ENCODE assay signal across 19 cellular contexts in genomic region chr2:54473876-54474275, GRCh38. TPM values are rescaled to one million over a fixed set of nuclear protein-coding genes. Genes with fewer than 3 reads are reported as not detected.
DNase-seq lines count a peak whose midpoint lies in the region; ATAC-seq and TF ChIP-seq lines count a peak whose summit lies in the region.
"Had no signal": no experiment of that assay in that cellular context is flagged by ENCODE, and none has a peak within 500 bp of the region (broad histone marks: within the 10 kb centered on the region; RNA-seq: fewer than 3 reads in every experiment).

No MANE protein-coding gene starts in this region.

- no peak for TF ChIP-seq POLR2A in IMR-90 (IDR thresholded peaks at IDR 0.05; ENCODE audit: low read depth, low read length)

- peaks cover 32% of the 10 kb centered on the region for H3K9me1 ChIP-seq in IMR-90 (ENCODE audit: insufficient read depth, low read length)

- no peak for ATAC-seq in IMR-90 (ENCODE audit: low read depth)
- ATAC-seq: GM12878, GM23338, HCT116, K562 had no signal

- no peak overlapping the region for H3K56ac ChIP-seq in IMR-90 (ENCODE audit: extremely low read depth, insufficient read depth, low read length)

- no peak overlapping the region for H2BK120ac ChIP-seq in IMR-90 (ENCODE audit: low read depth, low read length)

- no peak overlapping the region for H3K27ac ChIP-seq in IMR-90 (ENCODE audit: insufficient read depth, low read length)
- H3K27ac ChIP-seq in SJCRH30: peak overlapping the region; percentile 11; the same call in 1 of the 2 replicates
- peak overlapping the region; percentile 64 for H3K27ac ChIP-seq in smooth muscle cell (ENCODE audit: low read depth)
- H3K27ac ChIP-seq: BLaER1 treated with 17β-estradiol and CSF1 and Interleukin-3, amounts not matched to agents 10 nM and 100 nM had no signal

- no peak overlapping the region for H3K4me2 ChIP-seq in IMR-90 (ENCODE audit: low read depth, low read length)
- H3K4me2 ChIP-seq in smooth muscle cell: peak overlapping the region; percentile 41
- H3K4me2 ChIP-seq: BLaER1 treated with 17β-estradiol and CSF1 and Interleukin-3, amounts not matched to agents 10 nM and 100 nM; GM23338 had no signal

- in situ Hi-C loops in IMR-90 (cut with MboI; ENCODE audit: low sequenced_read_pairs): no loop called here

- H3K36me3 ChIP-seq in IMR-90 (ENCODE audit: control insufficient read depth, insufficient read depth, low read length): no peaks in the 10 kb centered on the region
- H3K36me3 ChIP-seq in SJCRH30: peaks cover 8% of the 10 kb centered on the region; the same call in 1 of the 2 replicates
- no peaks in the 10 kb centered on the region for H3K36me3 ChIP-seq in smooth muscle cell (ENCODE audit: low read depth)
- H3K36me3 ChIP-seq: BLaER1 treated with 17β-estradiol and CSF1 and Interleukin-3, amounts not matched to agents 10 nM and 100 nM had no signal

- no peak overlapping the region for H4K8ac ChIP-seq in IMR-90 (ENCODE audit: low read depth in 2 of 2, low read length in 2 of 2)

- H3K23ac ChIP-seq in IMR-90 (ENCODE audit: low read depth, low read length): no peak overlapping the region

- peaks cover 26% of the 10 kb centered on the region for H3F3A ChIP-seq in smooth muscle cell (ENCODE audit: low read depth)

- WGBS in IMR-90 (ENCODE audit: extremely low coverage in 2 of 2, insufficient read length in 1 of 2), 2 experiments: 100% methylated on average over 1 of the region's 1 CpG; no CpG with 5 or more reads in 1 of the 2 experiments
- 39% methylated on average over 1 of the region's 1 CpG for WGBS in smooth muscle cell (ENCODE audit: low lambda C conversion rate)

- H3K27me3 ChIP-seq in IMR-90 (ENCODE audit: control insufficient read depth, insufficient read depth, low read length) (no peaks in the 10 kb centered on the region), SJCRH30 (no peaks in the 10 kb centered on the region), smooth muscle cell (ENCODE audit: low read depth) (no peaks in the 10 kb centered on the region)
- H3K27me3 ChIP-seq: BLaER1 treated with 17β-estradiol and CSF1 and Interleukin-3, amounts not matched to agents 10 nM and 100 nM had no signal

- H4K91ac ChIP-seq in IMR-90 (ENCODE audit: insufficient read depth, low read depth, low read length): no peak overlapping the region

- dilution Hi-C loops in IMR-90 (cut with HindIII; ENCODE audit: low sequenced_read_pairs, unreplicated experiment): no loop called here

- H2AK9ac ChIP-seq in IMR-90 (replicated peaks; ENCODE audit: low read depth, low read length, poor library complexity): no peak overlapping the region

- H2BK15ac ChIP-seq in IMR-90 (ENCODE audit: low read depth, low read length): no peak overlapping the region

- POLR2A ChIA-PET in IMR-90 (lab: Charles Lee; ENCODE audit: unreplicated experiment): no interaction called here

- H4K5ac ChIP-seq in IMR-90 (ENCODE audit: low read depth, low read length): no peak overlapping the region

- H3K18ac ChIP-seq in IMR-90 (ENCODE audit: low read depth, low read length): no peak overlapping the region

- CTCF ChIA-PET in IMR-90 (lab: Yijun Ruan, JAX): no interaction called here

- DNase-seq in IMR-90 (no peak), SJCRH30 (peak; percentile 52 to 62), myocyte (ENCODE audit: low read depth) (peak; percentile 71), smooth muscle cell (lab: John Stamatoyannopoulos, UW; ENCODE audit: unreplicated experiment) (no peak), midbrain (lab: John Stamatoyannopoulos, UW) (no peak), NCI-H2081 treated with DMSO at 0.1 percent for 48 hours (lab: John Stamatoyannopoulos, UW) (no peak), anterior cingulate cortex (lab: John Stamatoyannopoulos, UW) (no peak)
- DNase-seq: CD8-positive, alpha-beta memory T cell; DMS53; EL; NCI-H1105; NCI-H2081; NCI-H774; SHP77 treated with DMSO at 0.1 percent for 48 hours had no signal

- BruUV-seq in IMR-90 (replicated peaks; lab: Mats Ljungman, UMichigan): no TSS peak

- peaks cover 62% of the 10 kb centered on the region for H4K20me1 ChIP-seq in IMR-90 (ENCODE audit: insufficient read depth, low read length)
- H4K20me1 ChIP-seq in smooth muscle cell (ENCODE audit: low read depth): peaks cover 67% of the 10 kb centered on the region
- H4K20me1 ChIP-seq: BLaER1 treated with 17β-estradiol and CSF1 and Interleukin-3, amounts not matched to agents 10 nM and 100 nM had no signal

- no peak for TF ChIP-seq RAD21 in IMR-90 (IDR thresholded peaks at IDR 0.05; ENCODE audit: low read length)

- peaks cover 34 to 62% of the 10 kb centered on the region in 2 experiments for H3K79me1 ChIP-seq in IMR-90 (ENCODE audit: low read depth in 1 of 2, low read length in 2 of 2)

- intact Hi-C loops in IMR-90 (cut with micrococcal nuclease): loop anchor here (5.0 kb wide), 1 partner anchor 38 kb away; no protein-coding TSS in a partner anchor

- H3K4me1 ChIP-seq in IMR-90 (ENCODE audit: control insufficient read depth, insufficient read depth, low read length) (peaks cover 21% of the 10 kb centered on the region), SJCRH30 (peaks cover 83% of the 10 kb centered on the region), smooth muscle cell (ENCODE audit: low read depth) (peaks cover 32% of the 10 kb centered on the region)

- no peaks in the 10 kb centered on the region for H3K9me3 ChIP-seq in IMR-90 (ENCODE audit: control insufficient read depth, insufficient read depth, low read length)
- H3K9me3 ChIP-seq in SJCRH30 (replicated peaks): no peaks in the 10 kb centered on the region
- no peaks in the 10 kb centered on the region for H3K9me3 ChIP-seq in smooth muscle cell (replicated peaks; ENCODE audit: low read depth)

- TF ChIP-seq CTCF in IMR-90 (conservative IDR thresholded peaks at IDR 0.05; ENCODE audit: low read depth, low read length): no peak
- no peak for TF ChIP-seq CTCF in smooth muscle cell (IDR thresholded peaks at IDR 0.05; ENCODE audit: borderline replicate concordance, insufficient read depth, poor library complexity, severe bottlenecking)

- H2BK20ac ChIP-seq in IMR-90 (ENCODE audit: low read depth, low read length): no peak overlapping the region

- no peak overlapping the region for H2AK5ac ChIP-seq in IMR-90 (ENCODE audit: low read depth, low read length)

- no peak overlapping the region for H3K9ac ChIP-seq in IMR-90 (ENCODE audit: low read depth, low read length)
- H3K9ac ChIP-seq in smooth muscle cell (ENCODE audit: low read depth): no peak overlapping the region
- H3K9ac ChIP-seq: BLaER1 treated with 17β-estradiol and CSF1 and Interleukin-3, amounts not matched to agents 10 nM and 100 nM had no signal

- H3K79me2 ChIP-seq in smooth muscle cell (ENCODE audit: low read depth): peaks cover 94% of the 10 kb centered on the region

- no peak overlapping the region for H2BK5ac ChIP-seq in IMR-90 (ENCODE audit: low read depth, low read length, poor library complexity, severe bottlenecking)

- no peak overlapping the region for H3K4ac ChIP-seq in IMR-90 (ENCODE audit: low read depth, low read length)

- H3K14ac ChIP-seq in IMR-90 (replicated peaks; ENCODE audit: low read depth, low read length): 0 out of 2 replicates have a peak overlapping the region, but pooled peaks have one; percentile 43

- no peak overlapping the region for H2AFZ ChIP-seq in IMR-90 (replicated peaks; ENCODE audit: low read length, poor library complexity)
- H2AFZ ChIP-seq in smooth muscle cell (ENCODE audit: low read depth): no peak overlapping the region
- H2AFZ ChIP-seq: GM23338 had no signal

- H3K4me3 ChIP-seq in IMR-90 (ENCODE audit: insufficient read depth, low read depth, low read length): no peak overlapping the region
- H3K4me3 ChIP-seq in SJCRH30: no peak overlapping the region
- H3K4me3 ChIP-seq in smooth muscle cell: no peak overlapping the region
- H3K4me3 ChIP-seq: BLaER1 treated with 17β-estradiol and CSF1 and Interleukin-3, amounts not matched to agents 10 nM and 100 nM; GM12878; GM23338; K562 had no signal

TF ChIP-seq in IMR-90, 13 proteins besides CTCF, POLR2A, EP300 and RAD21:
- TF ChIP-seq ELK1 (IDR thresholded peaks at IDR 0.05; ENCODE audit: borderline replicate concordance, low read depth, low read length): no peak
- TF ChIP-seq USF2 (IDR thresholded peaks at IDR 0.05; ENCODE audit: low read depth, low read length): no peak
- TF ChIP-seq MAFK (IDR thresholded peaks at IDR 0.05; ENCODE audit: low read depth, low read length): no peak
- TF ChIP-seq FOS (IDR thresholded peaks at IDR 0.05; ENCODE audit: low read depth, low read length): no peak
- TF ChIP-seq MAZ (IDR thresholded peaks at IDR 0.05; ENCODE audit: borderline replicate concordance, low read depth, low read length): no peak
- TF ChIP-seq SMC3 (IDR thresholded peaks at IDR 0.05; ENCODE audit: low read depth, low read length): no peak
- TF ChIP-seq RCOR1 (IDR thresholded peaks at IDR 0.05; ENCODE audit: insufficient replicate concordance, low read length): no peak
- no peak for TF ChIP-seq MXI1 (IDR thresholded peaks at IDR 0.05; ENCODE audit: borderline replicate concordance, low read depth, low read length)
- no peak for TF ChIP-seq BHLHE40 (IDR thresholded peaks at IDR 0.05; ENCODE audit: low read depth, low read length)
- TF ChIP-seq CEBPB (IDR thresholded peaks at IDR 0.05; ENCODE audit: low read depth, low read length): no peak
- TF ChIP-seq RFX5 (IDR thresholded peaks at IDR 0.05; ENCODE audit: low read depth, low read length): no peak

RNA-seq across cellular contexts. Expression of gene SPTBN1, which starts 17.7 kb away (rescaled TPM):
- total RNA-seq in IMR-90 (2012; rRNA removed) (230 and 241 TPM in 2 replicates), myocyte (277 and 308 TPM in 2 replicates), smooth muscle cell (186 and 215 TPM in 2 replicates)
- polyA plus RNA-seq in IMR-90 (2012; rRNA removed) (46.0 and 49.1 TPM in 2 replicates), smooth muscle cell (76.3 and 78.7 TPM in 2 replicates)
- 12.4 and 14.0 TPM in 2 replicates for polyA plus RNA-seq in IMR-90 (2012; cell fraction: cytosol; rRNA removed)
- polyA plus RNA-seq in IMR-90 (2012; cell fraction: nucleus; rRNA removed; ENCODE audit: low replicate concordance): 94.7 and 199 TPM in 2 replicates
- total RNA-seq in SJCRH30 (2014; rRNA removed; shearing (Covaris generic)): 258 and 260 TPM in 2 replicates
- polyA plus RNA-seq in myocyte (2012): 222 TPM

Comparison
In these comparisons a context has a peak if more than half of its experiments do, and no peak if none do; other contexts are left out.
1. DNase-seq: peak in SJCRH30 (2 of 2) and myocyte (single experiment); none in IMR-90 (single experiment), smooth muscle cell (single experiment), midbrain (single experiment), NCI-H2081 treated with DMSO at 0.1 percent for 48 hours (single experiment) and anterior cingulate cortex (0 of 58).